Comparison of ENCODE assay signal across 16 cellular contexts in genomic region chr4:162350331-162350730, GRCh38.
DNase-seq lines count a peak whose midpoint lies in the region; ATAC-seq and TF ChIP-seq lines count a peak whose summit lies in the region.
"Had no signal": no experiment of that assay in that cellular context is flagged by ENCODE, and none has a peak within 500 bp of the region (broad histone marks: within the 10 kb centered on the region; RNA-seq: fewer than 3 reads in every experiment).

No MANE protein-coding gene starts in this region.

- H3K4me2 ChIP-seq in PC-3 (ENCODE audit: low read length) (no peak overlapping the region), trophoblast cell (ENCODE audit: low read length) (no peak overlapping the region)
- H3K4me2 ChIP-seq: A549, GM23338 had no signal

- no TSS peak for BruUV-seq in PC-3 (replicated peaks; lab: Mats Ljungman, UMichigan)

- intact Hi-C loops in PC-3 (cut with micrococcal nuclease), result loop anchor here (10.0 kb wide), 1 partner anchor 166 kb away; no protein-coding TSS in a partner anchor

- H3K36me3 ChIP-seq in PC-3 (ENCODE audit: low read depth, low read length) (no peaks in the 10 kb centered on the region), trophoblast cell (ENCODE audit: control insufficient read depth in 1 of 2, insufficient read depth in 2 of 2, low read length in 2 of 2) (no peaks in the 10 kb centered on the region)

- CTCF ChIA-PET in PC-3 (lab: Charles Lee), result no interaction called here

- no peak overlapping the region for H3K14ac ChIP-seq in trophoblast cell (ENCODE audit: low read length)

- no peaks in the 10 kb centered on the region for H3K9me2 ChIP-seq in PC-3 (replicated peaks; ENCODE audit: low read length)

- H3F3A ChIP-seq in PC-3 (ENCODE audit: low read length, unreplicated experiment), result no peaks in the 10 kb centered on the region

- H3K4me1 ChIP-seq in PC-3 (ENCODE audit: insufficient read depth, low read length) (peaks cover 4% of the 10 kb centered on the region; the same call in 1 of the 2 replicates), trophoblast cell (ENCODE audit: control insufficient read depth in 1 of 2, insufficient read depth in 2 of 2, low read length in 2 of 2) (no peaks in the 10 kb centered on the region)
- H3K4me1 ChIP-seq: A549 had no signal

- no peak overlapping the region for H2AK5ac ChIP-seq in trophoblast cell (ENCODE audit: low read length)

- no peak overlapping the region for H3K4ac ChIP-seq in trophoblast cell (ENCODE audit: low read depth, low read length)

- H3K27ac ChIP-seq in PC-3 (ENCODE audit: low read length) (no peak overlapping the region), trophoblast cell (ENCODE audit: low read depth, low read length) (no peak overlapping the region)
- H3K27ac ChIP-seq: 22Rv1, A549, HL-60 had no signal

- DNase-seq in DMS153 (lab: John Stamatoyannopoulos, UW) (peak; percentile 36), DMS153 treated with DMSO at 0.1 percent for 48 hours (lab: John Stamatoyannopoulos, UW; ENCODE audit: unreplicated experiment) (no peak), DMS53 (lab: John Stamatoyannopoulos, UW) (peak; percentile 89), PC-3 (peak; percentile 19), trophoblast cell (peak; percentile 2 to 75), iPS-NIHi7 (ENCODE audit: extremely low spot score) (no peak)
- DNase-seq in activated T-cell treated with anti-CD3 and anti-CD28 coated beads, Interleukin-2, amount 50 U/mL, for 1 hour, result no peak
- DNase-seq: AML-193; CD4-positive, alpha-beta memory T cell; DMS79; GDM1; HCEC 1CT had no signal

- no peak for TF ChIP-seq CTCF in PC-3 (conservative IDR thresholded peaks at IDR 0.05; ENCODE audit: low read depth, low read length)

- H4K12ac ChIP-seq in trophoblast cell (ENCODE audit: low read depth, low read length), result no peak overlapping the region

- no peak overlapping the region for H2AFZ ChIP-seq in PC-3 (ENCODE audit: low read length)
- no peak overlapping the region for H2AFZ ChIP-seq in trophoblast cell (ENCODE audit: insufficient read depth, low read length, poor library complexity)
- H2AFZ ChIP-seq: GM23338 had no signal

- no peak overlapping the region for H4K8ac ChIP-seq in trophoblast cell (ENCODE audit: low read depth, low read length)

- no peak overlapping the region for H3K9ac ChIP-seq in PC-3 (ENCODE audit: low read length)
- no peak overlapping the region for H3K9ac ChIP-seq in trophoblast cell (ENCODE audit: low read length)

- no peaks in the 10 kb centered on the region for H3K79me1 ChIP-seq in trophoblast cell (ENCODE audit: low read length)

- H3K4me3 ChIP-seq in PC-3 (ENCODE audit: low read length) (no peak overlapping the region), trophoblast cell (ENCODE audit: low read depth, low read length) (no peak overlapping the region)
- H3K4me3 ChIP-seq: A549, GM23338 had no signal

- H3K23ac ChIP-seq in trophoblast cell (ENCODE audit: low read length), result no peak overlapping the region

- POLR2A ChIA-PET in PC-3 (lab: Charles Lee; ENCODE audit: unreplicated experiment), result no interaction called here

- no peaks in the 10 kb centered on the region for H3K9me3 ChIP-seq in PC-3 (ENCODE audit: low read length)
- no peaks in the 10 kb centered on the region for H3K9me3 ChIP-seq in trophoblast cell (ENCODE audit: insufficient read depth, low read depth, low read length)
- H3K9me3 ChIP-seq: A549 had no signal

- H2BK5ac ChIP-seq in trophoblast cell (ENCODE audit: low read depth, low read length, poor library complexity), result no peak overlapping the region

- ATAC-seq in PC-3, result no peak
- ATAC-seq: A549, GM23338 had no signal

- no CpG with 5 or more reads among the region's 2 CpGs for WGBS in trophoblast cell (ENCODE audit: extremely low coverage, insufficient coverage, insufficient read length)

- H3K79me2 ChIP-seq in PC-3 (ENCODE audit: low read length), result no peaks in the 10 kb centered on the region
- H3K79me2 ChIP-seq in trophoblast cell (ENCODE audit: control insufficient read depth, insufficient read depth, low read length, poor library complexity), result no peaks in the 10 kb centered on the region

- H2BK120ac ChIP-seq in trophoblast cell (ENCODE audit: insufficient read depth, low read length, poor library complexity), result no peak overlapping the region

- no peaks in the 10 kb centered on the region for H4K20me1 ChIP-seq in PC-3 (ENCODE audit: low read length)

- H4K91ac ChIP-seq in trophoblast cell (ENCODE audit: low read depth, low read length), result no peak overlapping the region

- H2BK12ac ChIP-seq in trophoblast cell (ENCODE audit: low read length), result no peak overlapping the region

- H3K27me3 ChIP-seq in PC-3 (ENCODE audit: low read length) (no peaks in the 10 kb centered on the region), trophoblast cell (ENCODE audit: insufficient read depth, low read length) (no peaks in the 10 kb centered on the region)

- no peak overlapping the region for H3K18ac ChIP-seq in trophoblast cell (ENCODE audit: low read length)

Comparison
In these comparisons a context has a peak if more than half of its experiments do, and no peak if none do; other contexts are left out.
1. DNase-seq: peak in DMS153 (single experiment), DMS53 (single experiment), PC-3 (single experiment) and trophoblast cell (2 of 2); none in DMS153 treated with DMSO at 0.1 percent for 48 hours (single experiment), activated T-cell treated with anti-CD3 and anti-CD28 coated beads, Interleukin-2, amount 50 U/mL, for 1 hour (single experiment) and iPS-NIHi7 (single experiment).